In genomic region chr4:155751569-155751968, GRCh38 we compare ENCODE assay signal across 35 cellular contexts. TPM values are rescaled to one million over a fixed set of nuclear protein-coding genes. Genes with fewer than 3 reads are reported as not detected.
"Had no signal": no experiment of that assay in that cellular context is flagged by ENCODE, and none has a peak within 500 bp of the region (broad histone marks: within the 10 kb centered on the region; RNA-seq: fewer than 3 reads in every experiment).

No MANE protein-coding gene starts in this region.

- H3K9me3 Mint-ChIP-seq: activated B cell treated with CpG ODN at 0.5 μM for 24 hours; activated CD8-positive, alpha-beta T cell treated with anti-CD3 and anti-CD28 coated beads for 36 hours; activated naive CD8-positive, alpha-beta T cell treated with anti-CD3 and anti-CD28 coated beads for 36 hours; activated T-cell treated with anti-CD3 and anti-CD28 coated beads, Interleukin-2, amount 50 U/mL, for 72 hours; activated T-helper 17 cell treated with anti-CD3 and anti-CD28 coated beads, Interleukin-2, amount 50 U/mL, for 72 hours had no signal

- H3K4me3 Mint-ChIP-seq: activated B cell treated with CpG ODN at 0.5 μM for 24 hours; activated CD8-positive, alpha-beta T cell treated with anti-CD3 and anti-CD28 coated beads for 36 hours; activated naive CD8-positive, alpha-beta T cell treated with anti-CD3 and anti-CD28 coated beads for 36 hours; activated T-cell treated with anti-CD3 and anti-CD28 coated beads, Interleukin-2, amount 50 U/mL, for 72 hours; activated T-helper 17 cell treated with anti-CD3 and anti-CD28 coated beads, Interleukin-2, amount 50 U/mL, for 72 hours had no signal

- H3K36me3 ChIP-seq: brain microvascular endothelial cell had no signal

- DNase-seq: activated B cell treated with CpG ODN at 0.5 μM for 24 hours; activated CD4-positive, alpha-beta T cell treated with anti-CD3 and anti-CD28 coated beads for 1 hour; activated CD4-positive, alpha-beta T cell treated with anti-CD3 and anti-CD28 coated beads for 48 hours; activated CD4-positive, alpha-beta T cell treated with anti-CD3 and anti-CD28 coated beads, Interleukin-2, amount 50 U/mL, for 4 hours; activated CD8-positive, alpha-beta T cell treated with anti-CD3 and anti-CD28 coated beads for 36 hours; activated effector memory CD4-positive, alpha-beta T cell treated with anti-CD3 and anti-CD28 coated beads, Interleukin-2, amount 50 U/mL, for 16 hours; activated naive CD4-positive, alpha-beta T cell; activated naive CD4-positive, alpha-beta T cell treated with anti-CD3 and anti-CD28 coated beads, Interleukin-2, amount 50 U/mL, for 16 hours; activated naive CD8-positive, alpha-beta T cell treated with anti-CD3 and anti-CD28 coated beads for 36 hours; activated T-cell treated with anti-CD3 and anti-CD28 coated beads, Interleukin-2, amount 50 U/mL, for 1 hour; activated T-cell treated with anti-CD3 and anti-CD28 coated beads, Interleukin-2, amount 50 U/mL, for 72 hours; amniotic stem cell; aorta; brain microvascular endothelial cell; NCI-H1092 treated with DMSO at 0.1 percent for 48 hours; NCI-H1417; NCI-H146; NCI-H187; NCI-H2029 treated with DMSO at 0.1 percent for 48 hours; NCI-H2107; NCI-H2171; NCI-H510A; NCI-H526; NCI-H748 treated with DMSO at 0.1 percent for 48 hours; PC-9; SIG-M5; SW 1271; T-helper 1 cell; T-helper 2 cell; T-helper 9 cell had no signal

- H3K4me3 ChIP-seq: PC-9 had no signal

- H3K27ac Mint-ChIP-seq: activated B cell treated with CpG ODN at 0.5 μM for 24 hours; activated CD8-positive, alpha-beta T cell treated with anti-CD3 and anti-CD28 coated beads for 36 hours; activated naive CD8-positive, alpha-beta T cell treated with anti-CD3 and anti-CD28 coated beads for 36 hours; activated T-cell treated with anti-CD3 and anti-CD28 coated beads, Interleukin-2, amount 50 U/mL, for 72 hours; activated T-helper 17 cell treated with anti-CD3 and anti-CD28 coated beads, Interleukin-2, amount 50 U/mL, for 72 hours had no signal

- H3K27ac ChIP-seq: brain microvascular endothelial cell, PC-9, RWPE1, VCaP had no signal

- H3K4me1 Mint-ChIP-seq: activated B cell treated with CpG ODN at 0.5 μM for 24 hours; activated T-helper 17 cell treated with anti-CD3 and anti-CD28 coated beads, Interleukin-2, amount 50 U/mL, for 72 hours had no signal

- ATAC-seq: activated CD8-positive, alpha-beta T cell treated with anti-CD3 and anti-CD28 coated beads for 36 hours; activated T-cell treated with anti-CD3 and anti-CD28 coated beads, Interleukin-2, amount 50 U/mL, for 72 hours; activated T-helper 17 cell treated with anti-CD3 and anti-CD28 coated beads, Interleukin-2, amount 50 U/mL, for 72 hours; Right ventricle myocardium inferior had no signal

- H3K27me3 ChIP-seq: brain microvascular endothelial cell had no signal

- H2AFZ ChIP-seq: PC-9 had no signal

- H3K36me3 Mint-ChIP-seq: activated naive CD8-positive, alpha-beta T cell treated with anti-CD3 and anti-CD28 coated beads for 36 hours had no signal

RNA-seq across cellular contexts. Expression of gene GUCY1B1, which starts 7.3 kb away (rescaled TPM):
- total RNA-seq: OCI-LY7 had no signal
